ENCODE assay signal across 11 cellular contexts in genomic region chr17:19747829-19748806, GRCh38. TPM values are rescaled to one million over a fixed set of nuclear protein-coding genes. Genes with fewer than 3 reads are reported as not detected.
DNase-seq lines count a peak whose midpoint lies in the region; ATAC-seq and TF ChIP-seq lines count a peak whose summit lies in the region.
"Had no signal": no experiment of that assay in that cellular context is flagged by ENCODE, and none has a peak within 500 bp of the region (broad histone marks: within the 10 kb centered on the region; RNA-seq: fewer than 3 reads in every experiment).

Gene ALDH3A1, minus strand, starts transcription at chr17:19748298. Its CDS starts 3,169 bp downstream, at chr17:19745129.

- H3K27me3 Mint-ChIP-seq in brain (peaks cover 15% of the 10 kb centered on the region), natural killer cell (ENCODE audit: low read depth in 2 of 2) (peaks cover 0 to 10% of the 10 kb centered on the region in 2 donors)
- H3K27me3 Mint-ChIP-seq in natural killer cell treated with Interleukin-12 subunit alpha and Interleukin-12 subunit beta and Interleukin-15 and Interleukin-18, amount 100 ng/mL, for 72 hours, result peaks cover 16 to 18% of the 10 kb centered on the region in 2 donors
- peaks cover 0 to 10% (median 3%) of the 10 kb centered on the region in 5 donors for H3K27me3 Mint-ChIP-seq in naive thymus-derived CD4-positive, alpha-beta T cell

- TF ChIP-seq POLR2A in stomach (IDR thresholded peaks at IDR 0.05), result no peak

- POLR2A ChIA-PET in naive thymus-derived CD4-positive, alpha-beta T cell (lab: Charles Lee), result no interaction called here

- CTCF ChIA-PET in naive thymus-derived CD4-positive, alpha-beta T cell (lab: Charles Lee), result interaction anchor here (0.6 to 0.7 kb wide), 2 partner anchors 103 to 1133 kb away, joined by 3 to 4 read pairs; no protein-coding TSS in a partner anchor

- DNase-seq in HT-29 (ENCODE audit: low spot score) (peak; percentile 60), left kidney (ENCODE audit: low read depth, low spot score) (peak; percentile 91), stomach (peak; percentile 89), natural killer cell (no peak)
- DNase-seq in natural killer cell treated with Interleukin-12 subunit alpha and Interleukin-12 subunit beta and Interleukin-15 and Interleukin-18, amount 100 ng/mL, for 72 hours (ENCODE audit: low spot score), result no peak
- no peak for DNase-seq in naive thymus-derived CD4-positive, alpha-beta T cell
- DNase-seq: activated naive CD8-positive, alpha-beta T cell treated with anti-CD3 and anti-CD28 coated beads, Interleukin-2, amount 10 ng/mL, durations not matched to agents 7 days and 5 days had no signal

- H3K27ac ChIP-seq in stomach, result peak within 1 kb of the TSS; percentile 67 to 85 (median 77)
- H3K27ac ChIP-seq in naive thymus-derived CD4-positive, alpha-beta T cell (ENCODE audit: low read depth, low read length), result no peak within 1 kb of the TSS

- H3K27ac Mint-ChIP-seq in brain, result peak within 1 kb of the TSS in 3 of 5 experiments; percentile 2 to 68 (median 17)
- no peak within 1 kb of the TSS for H3K27ac Mint-ChIP-seq in natural killer cell treated with Interleukin-12 subunit alpha and Interleukin-12 subunit beta and Interleukin-15 and Interleukin-18, amount 100 ng/mL, for 72 hours
- H3K27ac Mint-ChIP-seq in natural killer cell, result no peak within 1 kb of the TSS
- H3K27ac Mint-ChIP-seq in naive thymus-derived CD4-positive, alpha-beta T cell, result no peak within 1 kb of the TSS
- H3K27ac Mint-ChIP-seq: activated naive CD8-positive, alpha-beta T cell treated with anti-CD3 and anti-CD28 coated beads, Interleukin-2, amount 10 ng/mL, durations not matched to agents 7 days and 5 days had no signal

- 22 to 48% (median 30%) methylated on average over 24 to 25 of the region's 25 CpGs for WGBS in stomach, 5 donors

- H3K4me1 Mint-ChIP-seq in brain (peaks cover 33% of the 10 kb centered on the region), natural killer cell (peaks cover 0 to 12% of the 10 kb centered on the region in 2 donors)
- peaks cover 0 to 5% of the 10 kb centered on the region in 2 donors for H3K4me1 Mint-ChIP-seq in natural killer cell treated with Interleukin-12 subunit alpha and Interleukin-12 subunit beta and Interleukin-15 and Interleukin-18, amount 100 ng/mL, for 72 hours (ENCODE audit: low read depth in 2 of 2)
- peaks cover 0 to 15% (median 5%) of the 10 kb centered on the region in 7 donors for H3K4me1 Mint-ChIP-seq in naive thymus-derived CD4-positive, alpha-beta T cell
- H3K4me1 Mint-ChIP-seq: activated naive CD8-positive, alpha-beta T cell treated with anti-CD3 and anti-CD28 coated beads, Interleukin-2, amount 10 ng/mL, durations not matched to agents 7 days and 5 days had no signal

- no peaks in the 10 kb centered on the region for H3K9me3 ChIP-seq in stomach
- no peaks in the 10 kb centered on the region for H3K9me3 ChIP-seq in naive thymus-derived CD4-positive, alpha-beta T cell (ENCODE audit: control insufficient read depth in 2 of 3, low read length in 3 of 3)

- TF ChIP-seq EP300 in stomach (IDR thresholded peaks at IDR 0.05), result no peak

- H3K36me3 ChIP-seq in stomach, result no peaks in the 10 kb centered on the region
- H3K36me3 ChIP-seq in naive thymus-derived CD4-positive, alpha-beta T cell (ENCODE audit: control insufficient read depth in 2 of 3, insufficient read depth in 3 of 3, low read length in 3 of 3), result no peaks in the 10 kb centered on the region

- H3K36me3 Mint-ChIP-seq in brain (no peaks in the 10 kb centered on the region), natural killer cell (no peaks in the 10 kb centered on the region)
- H3K36me3 Mint-ChIP-seq in natural killer cell treated with Interleukin-12 subunit alpha and Interleukin-12 subunit beta and Interleukin-15 and Interleukin-18, amount 100 ng/mL, for 72 hours, result no peaks in the 10 kb centered on the region
- no peaks in the 10 kb centered on the region for H3K36me3 Mint-ChIP-seq in naive thymus-derived CD4-positive, alpha-beta T cell
- H3K36me3 Mint-ChIP-seq: activated naive CD8-positive, alpha-beta T cell treated with anti-CD3 and anti-CD28 coated beads, Interleukin-2, amount 10 ng/mL, durations not matched to agents 7 days and 5 days had no signal

- H3K4me3 Mint-ChIP-seq in brain, result no peak within 1 kb of the TSS
- no peak within 1 kb of the TSS for H3K4me3 Mint-ChIP-seq in natural killer cell treated with Interleukin-12 subunit alpha and Interleukin-12 subunit beta and Interleukin-15 and Interleukin-18, amount 100 ng/mL, for 72 hours
- H3K4me3 Mint-ChIP-seq in natural killer cell, result no peak within 1 kb of the TSS
- H3K4me3 Mint-ChIP-seq in naive thymus-derived CD4-positive, alpha-beta T cell, result no peak within 1 kb of the TSS
- H3K4me3 Mint-ChIP-seq: activated naive CD8-positive, alpha-beta T cell treated with anti-CD3 and anti-CD28 coated beads, Interleukin-2, amount 10 ng/mL, durations not matched to agents 7 days and 5 days had no signal

- no peak for ATAC-seq in natural killer cell treated with Interleukin-12 subunit alpha and Interleukin-12 subunit beta and Interleukin-15 and Interleukin-18, amount 100 ng/mL, for 72 hours
- ATAC-seq in natural killer cell (no peak), HG02970 (IDR thresholded peaks at IDR 0.05; ENCODE audit: low FRiP score, unreplicated experiment) (no peak)
- no peak for ATAC-seq in naive thymus-derived CD4-positive, alpha-beta T cell

- intact Hi-C loops in stomach (cut with DNase I; ENCODE audit: low total_unique reads), result no loop called here
- intact Hi-C loops in natural killer cell (cut with micrococcal nuclease), result no loop called here
- intact Hi-C loops in naive thymus-derived CD4-positive, alpha-beta T cell (cut with micrococcal nuclease), result loop anchor here in 1 of 2 donors (5.0 kb wide), 1 partner anchor 236 kb away; no protein-coding TSS in a partner anchor

- peak within 1 kb of the TSS in 3 of 4 donors; percentile 17 to 36 (median 33) for H3K4me3 ChIP-seq in stomach
- H3K4me3 ChIP-seq in naive thymus-derived CD4-positive, alpha-beta T cell (ENCODE audit: low read length), result no peak within 1 kb of the TSS

- H3K9me3 Mint-ChIP-seq in brain (no peaks in the 10 kb centered on the region), natural killer cell (no peaks in the 10 kb centered on the region)
- H3K9me3 Mint-ChIP-seq in natural killer cell treated with Interleukin-12 subunit alpha and Interleukin-12 subunit beta and Interleukin-15 and Interleukin-18, amount 100 ng/mL, for 72 hours, result no peaks in the 10 kb centered on the region
- no peaks in the 10 kb centered on the region for H3K9me3 Mint-ChIP-seq in naive thymus-derived CD4-positive, alpha-beta T cell
- H3K9me3 Mint-ChIP-seq: activated naive CD8-positive, alpha-beta T cell treated with anti-CD3 and anti-CD28 coated beads, Interleukin-2, amount 10 ng/mL, durations not matched to agents 7 days and 5 days; nephron had no signal

- peaks cover 19 to 57% (median 49%) of the 10 kb centered on the region in 4 donors for H3K4me1 ChIP-seq in stomach
- peaks cover 0 to 5% of the 10 kb centered on the region in 2 donors for H3K4me1 ChIP-seq in naive thymus-derived CD4-positive, alpha-beta T cell (ENCODE audit: control insufficient read depth in 2 of 2, insufficient read depth in 2 of 2, low read length in 2 of 2)

- no peak for TF ChIP-seq CTCF in brain (conservative IDR thresholded peaks at IDR 0.05)
- no peak for TF ChIP-seq CTCF in stomach (IDR thresholded peaks at IDR 0.05)
- no peak for TF ChIP-seq CTCF in natural killer cell (IDR thresholded peaks at IDR 0.05)

- H3K27me3 ChIP-seq in stomach, result no peaks in the 10 kb centered on the region
- no peaks in the 10 kb centered on the region for H3K27me3 ChIP-seq in naive thymus-derived CD4-positive, alpha-beta T cell (ENCODE audit: control insufficient read depth in 2 of 2, insufficient read depth in 2 of 2, low read length in 2 of 2)

RNA-seq across cellular contexts. Expression of gene ALDH3A1, which starts in this region (rescaled TPM):
- 20.0 and 37.7 TPM in 2 replicates for total RNA-seq in HT-29 (2014; rRNA removed; shearing (Covaris generic))
- polyA plus RNA-seq in brain (ENCODE audit: insufficient read depth, low read depth, low replicate concordance), result 0.76 TPM
- 100 to 1,000 TPM in 3 of 5 donors, 10 to 100 TPM in 1, 1 to 10 TPM in 1; 5.8 to 689 (median 187) TPM for total RNA-seq in stomach
- 100 to 1,000 TPM in 2 of 3 donors, 10 to 100 TPM in 1; 31.0 to 332 (median 102) TPM for polyA plus RNA-seq in stomach
- total RNA-seq in natural killer cell treated with Interleukin-12 subunit alpha and Interleukin-12 subunit beta and Interleukin-15 and Interleukin-18, amount 100 ng/mL, for 72 hours, result not detected
- not detected for total RNA-seq in natural killer cell
- under 1 TPM in 1 of 5 experiments, not detected in 4; 0.61 TPM for total RNA-seq in naive thymus-derived CD4-positive, alpha-beta T cell
- not detected for polyA plus RNA-seq in naive thymus-derived CD4-positive, alpha-beta T cell
- total RNA-seq: activated naive CD8-positive, alpha-beta T cell treated with anti-CD3 and anti-CD28 coated beads, Interleukin-2, amount 10 ng/mL, durations not matched to agents 7 days and 5 days had no signal
- polyA plus RNA-seq: IgD-negative memory B cell had no signal

Comparison
In these comparisons a context has a peak if more than half of its experiments do, and no peak if none do; other contexts are left out.
1. RNA of gene ALDH3A1 (total RNA-seq): 5.8 to 689 TPM in stomach and 20.0 to 37.7 TPM in HT-29; not detected in natural killer cell, not detected in natural killer cell treated with Interleukin-12 subunit alpha and Interleukin-12 subunit beta and Interleukin-15 and Interleukin-18, amount 100 ng/mL, for 72 hours and 0.61 TPM in naive thymus-derived CD4-positive, alpha-beta T cell; every median in the first group is over 4 times any median in the second.
2. RNA of gene ALDH3A1 (polyA plus RNA-seq): 31.0 to 332 TPM in stomach; 0.76 TPM in brain (single experiment) and not detected in naive thymus-derived CD4-positive, alpha-beta T cell; every median in the first group is over 10 times any median in the second.
3. DNase-seq: peak in HT-29 (single experiment), left kidney (single experiment) and stomach (single experiment); none in natural killer cell treated with Interleukin-12 subunit alpha and Interleukin-12 subunit beta and Interleukin-15 and Interleukin-18, amount 100 ng/mL, for 72 hours (single experiment), natural killer cell (single experiment) and naive thymus-derived CD4-positive, alpha-beta T cell (0 of 9).
4. H3K27ac Mint-ChIP-seq: peak in brain (3 of 5); none in natural killer cell treated with Interleukin-12 subunit alpha and Interleukin-12 subunit beta and Interleukin-15 and Interleukin-18, amount 100 ng/mL, for 72 hours (0 of 2), natural killer cell (0 of 2) and naive thymus-derived CD4-positive, alpha-beta T cell (0 of 9).